In the genomic region with DNA sequence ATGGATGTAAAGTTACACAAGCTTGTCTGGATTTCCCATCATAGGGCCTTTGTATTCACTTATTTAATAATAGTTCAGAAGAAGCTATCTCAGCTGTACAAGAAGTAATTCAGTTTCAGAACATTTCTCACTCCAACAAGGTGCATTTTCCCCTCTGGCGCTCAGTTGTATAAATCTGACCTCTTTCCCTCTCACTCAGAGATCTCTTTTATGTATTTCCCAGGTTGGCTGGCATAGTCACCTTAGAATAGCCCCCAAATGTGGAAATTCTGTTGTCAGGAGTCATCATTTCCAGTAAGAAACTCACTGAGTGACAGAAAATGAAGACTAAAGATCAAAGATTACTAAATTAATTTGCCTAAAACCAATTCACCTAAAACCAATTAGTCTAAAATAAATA, we compare ENCODE assay signal across 26 cellular contexts. TPM values are rescaled to one million over a fixed set of nuclear protein-coding genes. Genes with fewer than 3 reads are reported as not detected.
DNase-seq lines count a peak whose midpoint lies in the region; ATAC-seq, FAIRE-seq and TF ChIP-seq lines count a peak whose summit lies in the region.
"Had no signal": no experiment of that assay in that cellular context is flagged by ENCODE, and none has a peak within 500 bp of the region (broad histone marks: within the 10 kb centered on the region; RNA-seq: fewer than 3 reads in every experiment).

No MANE protein-coding gene starts in this region.

- H3K4me1 ChIP-seq in HepG2 (ENCODE audit: insufficient read depth, low read length), result peaks cover 56% of the 10 kb centered on the region
- peaks cover 0 to 30% (median 9%) of the 10 kb centered on the region in 4 donors for H3K4me1 ChIP-seq in right lobe of liver
- H3K4me1 ChIP-seq: BE2C had no signal

- peaks cover 22% of the 10 kb centered on the region for H4K20me1 ChIP-seq in HepG2 (ENCODE audit: insufficient read depth, low read length)

- no peaks in the 10 kb centered on the region for H3K27me3 ChIP-seq in HepG2 (ENCODE audit: control insufficient read depth in 1 of 2, insufficient read depth in 2 of 2, low read length in 2 of 2)
- no peaks in the 10 kb centered on the region for H3K27me3 ChIP-seq in right lobe of liver
- H3K27me3 ChIP-seq: BE2C, BLaER1 had no signal

- TF ChIP-seq RAD21 in HepG2 (CRISPR knock-in tag; IDR thresholded peaks at IDR 0.05), result no peak

- TF ChIP-seq CTCF in HepG2 (CRISPR knock-in tag; IDR thresholded peaks at IDR 0.05), result no peak
- TF ChIP-seq CTCF in right lobe of liver (IDR thresholded peaks at IDR 0.05), result no peak

- H2AFZ ChIP-seq in HepG2 (ENCODE audit: low read length), result no peak overlapping the region

- CTCF ChIA-PET in HepG2 (lab: Yijun Ruan, JAX; ENCODE audit: low intra/inter-chr PET ratio, low total read pairs), result interaction anchor here (5.4 kb wide), 1 partner anchor 14 kb away, joined by 298 read pairs; a partner anchor contains a TSS

- peaks cover 34 to 48% of the 10 kb centered on the region in 2 experiments for H3K36me3 ChIP-seq in HepG2 (replicated peaks in 1 of 2; ENCODE audit: control insufficient read depth in 1 of 2, insufficient read depth in 2 of 2, low read length in 2 of 2)
- H3K36me3 ChIP-seq in right lobe of liver, result peaks cover 0 to 26% (median 3%) of the 10 kb centered on the region in 4 donors
- H3K36me3 ChIP-seq in SK-N-MC (ENCODE audit: insufficient read depth, low read length), result peaks cover 60% of the 10 kb centered on the region
- H3K36me3 ChIP-seq: BE2C had no signal

- WGBS in HepG2 (ENCODE audit: low lambda C conversion rate), result 96% methylated on average over 1 of the region's 1 CpG
- 80% methylated on average over 1 of the region's 1 CpG for WGBS in right lobe of liver (ENCODE audit: insufficient coverage, low coverage, low lambda C conversion rate, missing lambda C conversion rate)

- H3K9ac ChIP-seq in HepG2 (ENCODE audit: insufficient read depth, low read depth, low read length), result no peak overlapping the region
- no peak overlapping the region for H3K9ac ChIP-seq in SK-N-MC (ENCODE audit: insufficient read length)
- H3K9ac ChIP-seq: BLaER1 had no signal

- no peak for FAIRE-seq in HepG2 (lab: Jason Lieb, UNC)
- FAIRE-seq: A549, GM12878, GM12892, GM18507 had no signal

- in situ Hi-C loops in HepG2 (cut with HindIII; ENCODE audit: extremely low pct_ligation_motif_present, low pct_unique_long_range_greater_than_20kb), result no loop called here

- H3K27ac ChIP-seq in HepG2 (ENCODE audit: extremely low read length, insufficient read depth, low read length) (no peak overlapping the region), right lobe of liver (no peak overlapping the region), SK-N-MC (peak overlapping the region; percentile 36; the same call in 1 of the 2 replicates)
- H3K27ac ChIP-seq: 22Rv1, A549, BLaER1 had no signal

- no TSS peak for BruUV-seq in HepG2 (replicated peaks; lab: Mats Ljungman, UMichigan)

- ATAC-seq in HepG2 (no peak), right lobe of liver (no peak)
- ATAC-seq: A549, GM12878 had no signal

- TF ChIP-seq EP300 in HepG2 (IDR thresholded peaks at IDR 0.05; ENCODE audit: low read depth in 2 of 2, low read length in 2 of 2), result no peak
- no peak for TF ChIP-seq EP300 in HepG2 (CRISPR knock-in tag; IDR thresholded peaks at IDR 0.05; ENCODE audit: borderline replicate concordance)

- H3K79me2 ChIP-seq in HepG2 (ENCODE audit: insufficient read depth, low read length), result peaks cover 25% of the 10 kb centered on the region

- POLR2A ChIA-PET in HepG2 (lab: Yijun Ruan, JAX), result interaction anchor here (0.7 to 26.8 kb wide), 6 partner anchors 5 to 383 kb away, joined by 3 to 1670 read pairs (median 324); a partner anchor contains a TSS

- DNase-seq in HepG2 (ENCODE audit: low spot score) (no peak), right lobe of liver (no peak), SK-N-MC (ENCODE audit: low read depth, low spot score) (no peak), anterior cingulate cortex (lab: John Stamatoyannopoulos, UW) (no peak), hepatic stellate cell (ENCODE audit: low spot score) (no peak)
- DNase-seq: ACHN; BE2C; C1 segment of cervical spinal cord; CD4-positive, alpha-beta memory T cell; CD4-positive, CD25-positive, alpha-beta regulatory T cell; CD8-positive, alpha-beta memory T cell; COR-L47; DMS 273 treated with DMSO at 0.1 percent for 48 hours; DMS153; DMS53; DMS79; DND-41; EL; GDM1 had no signal

- intact Hi-C loops in HepG2 (cut with micrococcal nuclease; ENCODE audit: unreplicated experiment) (no loop called here), right lobe of liver (cut with DNase I) (no loop called here)

- no peak overlapping the region for H3K4me2 ChIP-seq in HepG2 (ENCODE audit: low read depth, low read length)
- H3K4me2 ChIP-seq: A549, BLaER1 had no signal

- H3K4me3 ChIP-seq in HepG2 (replicated peaks in 1 of 3; ENCODE audit: insufficient read depth in 1 of 3, low read depth in 2 of 3, low read length in 3 of 3) (no peak overlapping the region), right lobe of liver (no peak overlapping the region), SK-N-MC (no peak overlapping the region)
- H3K4me3 ChIP-seq: A549, BLaER1, GM12878 had no signal

- TF ChIP-seq POLR2A in HepG2 (IDR thresholded peaks at IDR 0.05; ENCODE audit: insufficient read depth in 1 of 2, low read depth in 2 of 2, low read length in 2 of 2) (0 out of 4 replicates have a peak, but pooled peaks of 1 of the 2 experiments have one; percentile 36), right lobe of liver (IDR thresholded peaks at IDR 0.05) (no peak)

- H3K9me3 ChIP-seq in HepG2 (ENCODE audit: low read length) (no peaks in the 10 kb centered on the region), right lobe of liver (no peaks in the 10 kb centered on the region), SK-N-MC (ENCODE audit: low read depth, low read length) (no peaks in the 10 kb centered on the region)
- H3K9me3 ChIP-seq: A549, BE2C, BLaER1 had no signal

RNA-seq across cellular contexts. Expression of a gene that starts 11.2 kb away (rescaled TPM):
- total RNA-seq in HepG2 (2016; rRNA removed; fragmentation: Illumina TruSeq; extraction: Trizol), result 109 and 157 TPM in 2 replicates
- 29.1 and 32.6 TPM in 2 replicates for total RNA-seq in HepG2 (2016; cell fraction: cytosol; rRNA removed; fragmentation: Illumina TruSeq; extraction: Trizol; ENCODE audit: low read depth)
- total RNA-seq in HepG2 (2016; cell fraction: insoluble cytoplasmic fraction; rRNA removed; fragmentation: Illumina TruSeq; extraction: Trizol), result 104 and 153 TPM in 2 replicates
- total RNA-seq in HepG2 (2016; cell fraction: membrane; rRNA removed; fragmentation: Illumina TruSeq; extraction: Trizol), result 72.3 and 78.5 TPM in 2 replicates
- 149 and 162 TPM in 2 replicates for total RNA-seq in HepG2 (2016; cell fraction: nucleus; rRNA removed; fragmentation: Illumina TruSeq; extraction: Trizol)
- polyA plus RNA-seq in HepG2 (2011; rRNA removed), result 241 and 315 TPM in 2 replicates
- 184 and 225 TPM in 2 replicates for polyA plus RNA-seq in HepG2 (2011; cell fraction: cytosol; rRNA removed)
- polyA plus RNA-seq in HepG2 (2011; cell fraction: nucleus; rRNA removed), result 207 and 248 TPM in 2 replicates
- 183 and 230 TPM in 2 replicates for polyA plus RNA-seq in HepG2 (2012)
- polyA plus RNA-seq in HepG2 (2016; cell fraction: cytosol; fragmentation: Illumina TruSeq; extraction: Trizol; ENCODE audit: low read depth), result 8.7 and 9.2 TPM in 2 replicates
- polyA plus RNA-seq in HepG2 (2016; cell fraction: insoluble cytoplasmic fraction; fragmentation: Illumina TruSeq; extraction: Trizol; ENCODE audit: low read depth), result 102 and 106 TPM in 2 replicates
- polyA plus RNA-seq in HepG2 (2016; cell fraction: membrane; fragmentation: Illumina TruSeq; extraction: Trizol; ENCODE audit: low read depth), result 31.5 and 31.6 TPM in 2 replicates
- 158 and 165 TPM in 2 replicates for polyA plus RNA-seq in HepG2 (2016; cell fraction: nucleus; fragmentation: Illumina TruSeq; extraction: Trizol; ENCODE audit: insufficient read depth, low read depth)
- 171 and 630 TPM in 2 replicates for polyA minus RNA-seq in HepG2 (2011; rRNA and poly(A)+ RNA removed; ENCODE audit: low replicate concordance)
- 150 and 166 TPM in 2 replicates for polyA minus RNA-seq in HepG2 (2011; cell fraction: cytosol; rRNA and poly(A)+ RNA removed)
- 420 and 488 TPM in 2 replicates for polyA minus RNA-seq in HepG2 (2011; cell fraction: nucleus; rRNA and poly(A)+ RNA removed)
- 10 to 100 TPM in 5 of 6 experiments, 1 to 10 TPM in 1; 7.8 to 64.6 (median 54.2) TPM for total RNA-seq in right lobe of liver
- polyA plus RNA-seq: CD14-positive monocyte had no signal

RNA-seq across cellular contexts. Expression of a gene that starts 14.3 kb away (rescaled TPM):
- 130 and 141 TPM in 2 replicates for total RNA-seq in HepG2 (2016; rRNA removed; fragmentation: Illumina TruSeq; extraction: Trizol)
- total RNA-seq in HepG2 (2016; cell fraction: cytosol; rRNA removed; fragmentation: Illumina TruSeq; extraction: Trizol; ENCODE audit: low read depth), result 124 and 143 TPM in 2 replicates
- total RNA-seq in HepG2 (2016; cell fraction: insoluble cytoplasmic fraction; rRNA removed; fragmentation: Illumina TruSeq; extraction: Trizol), result 128 and 148 TPM in 2 replicates
- total RNA-seq in HepG2 (2016; cell fraction: membrane; rRNA removed; fragmentation: Illumina TruSeq; extraction: Trizol), result 134 and 154 TPM in 2 replicates
- 82.9 and 84.6 TPM in 2 replicates for total RNA-seq in HepG2 (2016; cell fraction: nucleus; rRNA removed; fragmentation: Illumina TruSeq; extraction: Trizol)
- polyA plus RNA-seq in HepG2 (2011; rRNA removed), result 64.7 and 74.4 TPM in 2 replicates
- 49.6 and 52.3 TPM in 2 replicates for polyA plus RNA-seq in HepG2 (2011; cell fraction: cytosol; rRNA removed)
- 90.4 and 93.9 TPM in 2 replicates for polyA plus RNA-seq in HepG2 (2011; cell fraction: nucleus; rRNA removed)
- polyA plus RNA-seq in HepG2 (2012), result 58.5 and 83.9 TPM in 2 replicates
- polyA plus RNA-seq in HepG2 (2016; cell fraction: cytosol; fragmentation: Illumina TruSeq; extraction: Trizol; ENCODE audit: low read depth), result 42.0 and 47.4 TPM in 2 replicates
- 106 and 115 TPM in 2 replicates for polyA plus RNA-seq in HepG2 (2016; cell fraction: insoluble cytoplasmic fraction; fragmentation: Illumina TruSeq; extraction: Trizol; ENCODE audit: low read depth)
- 86.6 and 89.8 TPM in 2 replicates for polyA plus RNA-seq in HepG2 (2016; cell fraction: membrane; fragmentation: Illumina TruSeq; extraction: Trizol; ENCODE audit: low read depth)
- polyA plus RNA-seq in HepG2 (2016; cell fraction: nucleus; fragmentation: Illumina TruSeq; extraction: Trizol; ENCODE audit: insufficient read depth, low read depth), result 118 and 127 TPM in 2 replicates
- 39.3 and 43.1 TPM in 2 replicates for polyA minus RNA-seq in HepG2 (2011; rRNA and poly(A)+ RNA removed; ENCODE audit: low replicate concordance)
- polyA minus RNA-seq in HepG2 (2011; cell fraction: cytosol; rRNA and poly(A)+ RNA removed), result 27.3 and 39.3 TPM in 2 replicates
- polyA minus RNA-seq in HepG2 (2011; cell fraction: nucleus; rRNA and poly(A)+ RNA removed), result 50.6 and 59.4 TPM in 2 replicates
- total RNA-seq in right lobe of liver, result 10 to 100 TPM in 4 of 6 experiments, 1 to 10 TPM in 2; 6.8 to 17.9 (median 12.4) TPM

RNA-seq across cellular contexts. Expression of a gene that starts 38.8 kb away (rescaled TPM):
- total RNA-seq in HepG2 (2016; rRNA removed; fragmentation: Illumina TruSeq; extraction: Trizol) (10.8 and 11.4 TPM in 2 replicates), right lobe of liver (1 to 10 TPM; 1.7 to 4.0 (median 3.2) TPM)
- 3.1 and 3.7 TPM in 2 replicates for total RNA-seq in HepG2 (2016; cell fraction: cytosol; rRNA removed; fragmentation: Illumina TruSeq; extraction: Trizol; ENCODE audit: low read depth)
- 10.9 and 11.2 TPM in 2 replicates for total RNA-seq in HepG2 (2016; cell fraction: insoluble cytoplasmic fraction; rRNA removed; fragmentation: Illumina TruSeq; extraction: Trizol)
- total RNA-seq in HepG2 (2016; cell fraction: membrane; rRNA removed; fragmentation: Illumina TruSeq; extraction: Trizol), result 7.8 and 9.1 TPM in 2 replicates
- 6.7 and 8.3 TPM in 2 replicates for total RNA-seq in HepG2 (2016; cell fraction: nucleus; rRNA removed; fragmentation: Illumina TruSeq; extraction: Trizol)
- 19.8 and 22.5 TPM in 2 replicates for polyA plus RNA-seq in HepG2 (2011; rRNA removed)
- polyA plus RNA-seq in HepG2 (2011; cell fraction: cytosol; rRNA removed), result 18.0 and 23.7 TPM in 2 replicates
- polyA plus RNA-seq in HepG2 (2011; cell fraction: nucleus; rRNA removed), result 27.1 and 27.7 TPM in 2 replicates
- polyA plus RNA-seq in HepG2 (2012), result 14.5 and 15.7 TPM in 2 replicates
- 2.6 and 3.0 TPM in 2 replicates for polyA plus RNA-seq in HepG2 (2016; cell fraction: cytosol; fragmentation: Illumina TruSeq; extraction: Trizol; ENCODE audit: low read depth)
- 9.9 and 10.2 TPM in 2 replicates for polyA plus RNA-seq in HepG2 (2016; cell fraction: insoluble cytoplasmic fraction; fragmentation: Illumina TruSeq; extraction: Trizol; ENCODE audit: low read depth)
- 6.4 TPM in 2 replicates for polyA plus RNA-seq in HepG2 (2016; cell fraction: membrane; fragmentation: Illumina TruSeq; extraction: Trizol; ENCODE audit: low read depth)
- 19.5 and 24.7 TPM in 2 replicates for polyA plus RNA-seq in HepG2 (2016; cell fraction: nucleus; fragmentation: Illumina TruSeq; extraction: Trizol; ENCODE audit: insufficient read depth, low read depth)
- 18.0 and 62.7 TPM in 2 replicates for polyA minus RNA-seq in HepG2 (2011; rRNA and poly(A)+ RNA removed; ENCODE audit: low replicate concordance)
- polyA minus RNA-seq in HepG2 (2011; cell fraction: cytosol; rRNA and poly(A)+ RNA removed), result 8.0 and 14.8 TPM in 2 replicates
- 8.8 and 11.9 TPM in 2 replicates for polyA minus RNA-seq in HepG2 (2011; cell fraction: nucleus; rRNA and poly(A)+ RNA removed)

RNA-seq across cellular contexts. Expression of a gene that starts 42.0 kb away (rescaled TPM):
- total RNA-seq in HepG2 (2016; rRNA removed; fragmentation: Illumina TruSeq; extraction: Trizol), result 210 and 289 TPM in 2 replicates
- total RNA-seq in HepG2 (2016; cell fraction: cytosol; rRNA removed; fragmentation: Illumina TruSeq; extraction: Trizol; ENCODE audit: low read depth), result 154 and 171 TPM in 2 replicates
- total RNA-seq in HepG2 (2016; cell fraction: insoluble cytoplasmic fraction; rRNA removed; fragmentation: Illumina TruSeq; extraction: Trizol), result 224 and 314 TPM in 2 replicates
- 131 and 139 TPM in 2 replicates for total RNA-seq in HepG2 (2016; cell fraction: membrane; rRNA removed; fragmentation: Illumina TruSeq; extraction: Trizol)
- 137 and 144 TPM in 2 replicates for total RNA-seq in HepG2 (2016; cell fraction: nucleus; rRNA removed; fragmentation: Illumina TruSeq; extraction: Trizol)
- 329 and 354 TPM in 2 replicates for polyA plus RNA-seq in HepG2 (2011; rRNA removed)
- 348 and 362 TPM in 2 replicates for polyA plus RNA-seq in HepG2 (2011; cell fraction: cytosol; rRNA removed)
- 327 and 362 TPM in 2 replicates for polyA plus RNA-seq in HepG2 (2011; cell fraction: nucleus; rRNA removed)
- polyA plus RNA-seq in HepG2 (2012), result 137 and 192 TPM in 2 replicates
- polyA plus RNA-seq in HepG2 (2016; cell fraction: cytosol; fragmentation: Illumina TruSeq; extraction: Trizol; ENCODE audit: low read depth), result 39.5 and 40.9 TPM in 2 replicates
- polyA plus RNA-seq in HepG2 (2016; cell fraction: insoluble cytoplasmic fraction; fragmentation: Illumina TruSeq; extraction: Trizol; ENCODE audit: low read depth), result 294 and 308 TPM in 2 replicates
- 72.5 and 74.3 TPM in 2 replicates for polyA plus RNA-seq in HepG2 (2016; cell fraction: membrane; fragmentation: Illumina TruSeq; extraction: Trizol; ENCODE audit: low read depth)
- polyA plus RNA-seq in HepG2 (2016; cell fraction: nucleus; fragmentation: Illumina TruSeq; extraction: Trizol; ENCODE audit: insufficient read depth, low read depth), result 212 and 229 TPM in 2 replicates
- 563 and 739 TPM in 2 replicates for polyA minus RNA-seq in HepG2 (2011; rRNA and poly(A)+ RNA removed; ENCODE audit: low replicate concordance)
- polyA minus RNA-seq in HepG2 (2011; cell fraction: cytosol; rRNA and poly(A)+ RNA removed), result 136 and 191 TPM in 2 replicates
- 169 and 174 TPM in 2 replicates for polyA minus RNA-seq in HepG2 (2011; cell fraction: nucleus; rRNA and poly(A)+ RNA removed)
- total RNA-seq in right lobe of liver, result 10 to 100 TPM; 22.5 to 32.1 (median 25.7) TPM

RNA-seq across cellular contexts. Expression of a gene that starts 52.2 kb away (rescaled TPM):
- total RNA-seq in HepG2 (2016; rRNA removed; fragmentation: Illumina TruSeq; extraction: Trizol) (0.52 and 1.5 TPM in 2 replicates), right lobe of liver (10 to 100 TPM; 22.2 to 38.0 (median 34.0) TPM)
- 1.3 and 3.6 TPM in 2 replicates for total RNA-seq in HepG2 (2016; cell fraction: cytosol; rRNA removed; fragmentation: Illumina TruSeq; extraction: Trizol; ENCODE audit: low read depth)
- 0.61 and 1.6 TPM in 2 replicates for total RNA-seq in HepG2 (2016; cell fraction: insoluble cytoplasmic fraction; rRNA removed; fragmentation: Illumina TruSeq; extraction: Trizol)
- 0.71 and 0.76 TPM in 2 replicates for total RNA-seq in HepG2 (2016; cell fraction: membrane; rRNA removed; fragmentation: Illumina TruSeq; extraction: Trizol)
- total RNA-seq in HepG2 (2016; cell fraction: nucleus; rRNA removed; fragmentation: Illumina TruSeq; extraction: Trizol), result 1.2 and 2.0 TPM in 2 replicates
- polyA plus RNA-seq in HepG2 (2011; rRNA removed), result 2.1 and 2.9 TPM in 2 replicates
- 0.87 and 0.90 TPM in 2 replicates for polyA plus RNA-seq in HepG2 (2011; cell fraction: cytosol; rRNA removed)
- 7.7 and 10.1 TPM in 2 replicates for polyA plus RNA-seq in HepG2 (2011; cell fraction: nucleus; rRNA removed)
- polyA plus RNA-seq in HepG2 (2012), result 2.0 and 2.8 TPM in 2 replicates
- 0.17 and 0.28 TPM in 2 replicates for polyA plus RNA-seq in HepG2 (2016; cell fraction: cytosol; fragmentation: Illumina TruSeq; extraction: Trizol; ENCODE audit: low read depth)
- 0.76 and 1.0 TPM in 2 replicates for polyA plus RNA-seq in HepG2 (2016; cell fraction: insoluble cytoplasmic fraction; fragmentation: Illumina TruSeq; extraction: Trizol; ENCODE audit: low read depth)
- polyA plus RNA-seq in HepG2 (2016; cell fraction: membrane; fragmentation: Illumina TruSeq; extraction: Trizol; ENCODE audit: low read depth), result 0.27 and 0.43 TPM in 2 replicates
- 3.6 and 4.3 TPM in 2 replicates for polyA plus RNA-seq in HepG2 (2016; cell fraction: nucleus; fragmentation: Illumina TruSeq; extraction: Trizol; ENCODE audit: insufficient read depth, low read depth)
- 5.4 and 70.7 TPM in 2 replicates for polyA minus RNA-seq in HepG2 (2011; rRNA and poly(A)+ RNA removed; ENCODE audit: low replicate concordance)
- polyA minus RNA-seq in HepG2 (2011; cell fraction: cytosol; rRNA and poly(A)+ RNA removed), result 0.97 and 1.6 TPM in 2 replicates
- 14.7 and 14.8 TPM in 2 replicates for polyA minus RNA-seq in HepG2 (2011; cell fraction: nucleus; rRNA and poly(A)+ RNA removed)
